Comparison of ENCODE assay signal across 1 cellular context in the genomic region with DNA sequence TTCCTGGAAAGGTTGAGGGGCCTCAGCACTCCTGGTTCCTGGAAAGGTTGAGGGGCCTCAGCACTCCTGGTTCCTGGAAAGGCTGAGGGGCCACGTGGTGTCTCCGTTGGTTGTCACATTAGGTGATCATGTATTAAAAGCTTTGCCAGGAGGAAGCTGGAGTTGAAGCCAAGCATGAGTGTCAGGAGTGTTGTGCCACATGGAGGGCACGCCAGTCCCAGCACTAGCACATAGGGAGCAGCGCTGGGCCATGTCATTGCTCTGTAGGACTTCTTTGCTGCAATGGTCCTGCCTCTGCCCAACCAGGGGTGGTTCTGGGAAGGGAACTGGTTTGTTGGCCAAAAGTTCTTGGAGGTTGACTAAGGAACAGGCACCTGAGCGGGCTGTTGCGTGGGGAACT.
TF ChIP-seq lines count a peak whose summit lies in the region.

No MANE protein-coding gene starts in this region.

TF ChIP-seq in HepG2, 621 proteins besides CTCF, POLR2A, EP300 and RAD21 (continued from another document):
- TF ChIP-seq, protein P1, sequence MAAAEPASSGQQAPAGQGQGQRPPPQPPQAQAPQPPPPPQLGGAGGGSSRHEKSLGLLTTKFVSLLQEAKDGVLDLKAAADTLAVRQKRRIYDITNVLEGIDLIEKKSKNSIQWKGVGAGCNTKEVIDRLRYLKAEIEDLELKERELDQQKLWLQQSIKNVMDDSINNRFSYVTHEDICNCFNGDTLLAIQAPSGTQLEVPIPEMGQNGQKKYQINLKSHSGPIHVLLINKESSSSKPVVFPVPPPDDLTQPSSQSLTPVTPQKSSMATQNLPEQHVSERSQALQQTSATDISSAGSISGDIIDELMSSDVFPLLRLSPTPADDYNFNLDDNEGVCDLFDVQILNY (CRISPR knock-in tag; conservative IDR thresholded peaks at IDR 0.05): no peak
- TF ChIP-seq RBM39 (IDR thresholded peaks at IDR 0.05; ENCODE audit: low read depth, low read length, poor library complexity, severe bottlenecking): no peak
- TF ChIP-seq KDM6A (CRISPR knock-in tag; IDR thresholded peaks at IDR 0.05; ENCODE audit: low read depth): no peak
- no peak for TF ChIP-seq ZNF83 (CRISPR knock-in tag; IDR thresholded peaks at IDR 0.05; ENCODE audit: borderline replicate concordance)
- TF ChIP-seq TBP (CRISPR knock-in tag; IDR thresholded peaks at IDR 0.05): no peak
- TF ChIP-seq, protein P2, sequence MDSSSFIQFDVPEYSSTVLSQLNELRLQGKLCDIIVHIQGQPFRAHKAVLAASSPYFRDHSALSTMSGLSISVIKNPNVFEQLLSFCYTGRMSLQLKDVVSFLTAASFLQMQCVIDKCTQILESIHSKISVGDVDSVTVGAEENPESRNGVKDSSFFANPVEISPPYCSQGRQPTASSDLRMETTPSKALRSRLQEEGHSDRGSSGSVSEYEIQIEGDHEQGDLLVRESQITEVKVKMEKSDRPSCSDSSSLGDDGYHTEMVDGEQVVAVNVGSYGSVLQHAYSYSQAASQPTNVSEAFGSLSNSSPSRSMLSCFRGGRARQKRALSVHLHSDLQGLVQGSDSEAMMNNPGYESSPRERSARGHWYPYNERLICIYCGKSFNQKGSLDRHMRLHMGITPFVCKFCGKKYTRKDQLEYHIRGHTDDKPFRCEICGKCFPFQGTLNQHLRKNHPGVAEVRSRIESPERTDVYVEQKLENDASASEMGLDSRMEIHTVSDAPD (CRISPR knock-in tag; IDR thresholded peaks at IDR 0.05): no peak
- TF ChIP-seq FOXM1 (CRISPR knock-in tag; IDR thresholded peaks at IDR 0.05): no peak
- TF ChIP-seq ZKSCAN1 (IDR thresholded peaks at IDR 0.05; ENCODE audit: low read length): no peak
- TF ChIP-seq SRSF1 (optimal IDR thresholded peaks at IDR 0.05; ENCODE audit: low read depth, low read length): no peak
- TF ChIP-seq, protein P3, sequence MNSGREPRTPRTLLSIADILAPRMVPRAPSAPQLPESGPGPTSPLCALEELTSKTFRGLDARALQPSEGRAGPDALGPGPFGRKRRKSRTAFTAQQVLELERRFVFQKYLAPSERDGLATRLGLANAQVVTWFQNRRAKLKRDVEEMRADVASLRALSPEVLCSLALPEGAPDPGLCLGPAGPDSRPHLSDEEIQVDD (CRISPR knock-in tag; IDR thresholded peaks at IDR 0.05; ENCODE audit: borderline replicate concordance): no peak
- TF ChIP-seq ZNF773 (CRISPR knock-in tag; IDR thresholded peaks at IDR 0.05; ENCODE audit: borderline replicate concordance): no peak
- TF ChIP-seq ZBTB21 (CRISPR knock-in tag; IDR thresholded peaks at IDR 0.05): no peak
- TF ChIP-seq, protein P4, sequence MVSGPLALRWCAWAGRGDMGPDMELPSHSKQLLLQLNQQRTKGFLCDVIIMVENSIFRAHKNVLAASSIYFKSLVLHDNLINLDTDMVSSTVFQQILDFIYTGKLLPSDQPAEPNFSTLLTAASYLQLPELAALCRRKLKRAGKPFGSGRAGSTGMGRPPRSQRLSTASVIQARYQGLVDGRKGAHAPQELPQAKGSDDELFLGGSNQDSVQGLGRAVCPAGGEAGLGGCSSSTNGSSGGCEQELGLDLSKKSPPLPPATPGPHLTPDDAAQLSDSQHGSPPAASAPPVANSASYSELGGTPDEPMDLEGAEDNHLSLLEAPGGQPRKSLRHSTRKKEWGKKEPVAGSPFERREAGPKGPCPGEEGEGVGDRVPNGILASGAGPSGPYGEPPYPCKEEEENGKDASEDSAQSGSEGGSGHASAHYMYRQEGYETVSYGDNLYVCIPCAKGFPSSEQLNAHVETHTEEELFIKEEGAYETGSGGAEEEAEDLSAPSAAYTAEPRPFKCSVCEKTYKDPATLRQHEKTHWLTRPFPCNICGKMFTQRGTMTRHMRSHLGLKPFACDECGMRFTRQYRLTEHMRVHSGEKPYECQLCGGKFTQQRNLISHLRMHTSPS (CRISPR knock-in tag; IDR thresholded peaks at IDR 0.05; ENCODE audit: low read depth): no peak
